ENCODE assay signal across 23 cellular contexts in the genomic region with DNA sequence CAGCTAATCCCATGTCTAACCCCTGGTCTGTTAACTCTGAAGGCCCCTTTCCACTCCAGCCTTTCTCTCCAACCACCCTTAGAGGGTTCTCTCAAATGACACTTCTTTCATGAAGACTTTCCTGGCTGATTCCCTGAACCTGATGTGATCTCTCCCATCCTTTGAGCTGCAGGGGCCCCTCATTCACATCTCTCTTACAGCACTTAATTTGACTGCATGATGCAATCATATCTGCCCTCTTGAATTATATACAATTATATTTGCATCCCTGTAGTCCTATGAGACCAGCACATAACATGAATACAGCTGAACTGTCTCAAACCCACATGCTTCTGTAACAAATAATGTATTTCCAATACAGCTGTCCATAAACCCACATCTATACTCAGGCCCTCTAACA. TPM values are rescaled to one million over a fixed set of nuclear protein-coding genes. Genes with fewer than 3 reads are reported as not detected.
A peak's percentile ranks its signal among the peaks of the same experiment; 100 is the strongest.
DNase-seq lines count a peak whose midpoint lies in the region; ATAC-seq, FAIRE-seq and TF ChIP-seq lines count a peak whose summit lies in the region.
"Had no signal": no experiment of that assay in that cellular context is flagged by ENCODE, and none has a peak within 500 bp of the region (broad histone marks: within the 10 kb centered on the region; RNA-seq: fewer than 3 reads in every experiment).

No MANE protein-coding gene starts in this region.

- FAIRE-seq in H54 (lab: Jason Lieb, UNC), result no peak
- FAIRE-seq: A549 had no signal

- no peak overlapping the region for H3K4me3 ChIP-seq in endodermal cell (ENCODE audit: low read length)
- H3K4me3 ChIP-seq in gastrocnemius medialis, result no peak overlapping the region
- H3K4me3 ChIP-seq in left lung, result no peak overlapping the region
- H3K4me3 ChIP-seq: A549, body of pancreas, transverse colon had no signal

- peak overlapping the region; percentile 79 for H3K27ac Mint-ChIP-seq in activated T-cell treated with anti-CD3 and anti-CD28 coated beads, Interleukin-2, amount 50 U/mL, for 72 hours
- H3K27ac Mint-ChIP-seq in endodermal cell, result peak overlapping the region; percentile 53
- H3K27ac Mint-ChIP-seq in stimulated activated memory B cell treated with anti-CD40 and anti-IgM and Interleukin-4, amounts not matched to agents 10 μg/mL and 1 μg/mL and 100 μg/mL, for 72 hours, result peak overlapping the region; percentile 4

- TF ChIP-seq POLR2A in Raji (IDR thresholded peaks at IDR 0.05; ENCODE audit: insufficient read depth, low read depth, low read length) (0 out of 2 replicates have a peak, but pooled peaks have one; percentile 24), gastrocnemius medialis (IDR thresholded peaks at IDR 0.05) (no peak), H54 (IDR thresholded peaks at IDR 0.05; ENCODE audit: low read depth, low read length) (no peak)

- no peaks in the 10 kb centered on the region for H3K27me3 Mint-ChIP-seq in activated T-cell treated with anti-CD3 and anti-CD28 coated beads, Interleukin-2, amount 50 U/mL, for 72 hours (ENCODE audit: low read depth)
- no peaks in the 10 kb centered on the region for H3K27me3 Mint-ChIP-seq in endodermal cell (ENCODE audit: insufficient read depth)
- no peaks in the 10 kb centered on the region for H3K27me3 Mint-ChIP-seq in stimulated activated memory B cell treated with anti-CD40 and anti-IgM and Interleukin-4, amounts not matched to agents 10 μg/mL and 1 μg/mL and 100 μg/mL, for 72 hours

- peaks cover 34% of the 10 kb centered on the region for H3K4me1 Mint-ChIP-seq in activated T-cell treated with anti-CD3 and anti-CD28 coated beads, Interleukin-2, amount 50 U/mL, for 72 hours (ENCODE audit: low read depth)
- H3K4me1 Mint-ChIP-seq in endodermal cell, result peaks cover 7% of the 10 kb centered on the region
- H3K4me1 Mint-ChIP-seq in stimulated activated memory B cell treated with anti-CD40 and anti-IgM and Interleukin-4, amounts not matched to agents 10 μg/mL and 1 μg/mL and 100 μg/mL, for 72 hours, result peaks cover 61% of the 10 kb centered on the region

- no peak overlapping the region for H3K4me3 Mint-ChIP-seq in activated T-cell treated with anti-CD3 and anti-CD28 coated beads, Interleukin-2, amount 50 U/mL, for 72 hours
- no peak overlapping the region for H3K4me3 Mint-ChIP-seq in endodermal cell
- H3K4me3 Mint-ChIP-seq in stimulated activated memory B cell treated with anti-CD40 and anti-IgM and Interleukin-4, amounts not matched to agents 10 μg/mL and 1 μg/mL and 100 μg/mL, for 72 hours, result no peak overlapping the region

- H3K9me3 ChIP-seq in endodermal cell (ENCODE audit: control insufficient read depth, low read length) (no peaks in the 10 kb centered on the region), gastrocnemius medialis (no peaks in the 10 kb centered on the region), left lung (no peaks in the 10 kb centered on the region)
- H3K9me3 ChIP-seq: A549, body of pancreas, transverse colon had no signal

- no peak for DNase-seq in activated T-cell treated with anti-CD3 and anti-CD28 coated beads, Interleukin-2, amount 50 U/mL, for 72 hours
- no peak for DNase-seq in activated T-cell treated with anti-CD3 and anti-CD28 coated beads for 4 hours
- no peak for DNase-seq in endodermal cell
- DNase-seq in gastrocnemius medialis, result no peak
- DNase-seq in left lung, result no peak
- DNase-seq in H54 (ENCODE audit: insufficient read length, low spot score), result no peak
- DNase-seq: activated CD8-positive, alpha-beta memory T cell treated with anti-CD3 and anti-CD28 coated beads, Interleukin-2, amount 50 U/mL, for 48 hours; activated naive CD4-positive, alpha-beta T cell treated with Interleukin-2 at 50 U/mL for 16 hours; body of pancreas; C1 segment of cervical spinal cord; dermis blood vessel endothelial cell; DND-41; H7; NCI-H1105 treated with DMSO at 0.1 percent for 48 hours; NCI-H2171 treated with DMSO at 0.1 percent for 48 hours; Right ventricle myocardium superior; T1000; transverse colon had no signal

- no peak overlapping the region for H3K9ac ChIP-seq in endodermal cell (ENCODE audit: extremely low read depth, low read length, poor library complexity, severe bottlenecking)
- H3K9ac ChIP-seq: KMS-11 had no signal

- H3K27ac ChIP-seq in endodermal cell (ENCODE audit: low read depth, low read length), result no peak overlapping the region
- no peak overlapping the region for H3K27ac ChIP-seq in gastrocnemius medialis
- no peak overlapping the region for H3K27ac ChIP-seq in left lung
- H3K27ac ChIP-seq: A549, body of pancreas, KMS-11, transverse colon had no signal

- H3K27me3 ChIP-seq in endodermal cell (ENCODE audit: control insufficient read depth, insufficient read depth, low read length, poor library complexity, severe bottlenecking) (no peaks in the 10 kb centered on the region), gastrocnemius medialis (no peaks in the 10 kb centered on the region), left lung (no peaks in the 10 kb centered on the region)
- H3K27me3 ChIP-seq: body of pancreas, transverse colon had no signal

- H3K4me1 ChIP-seq in endodermal cell (ENCODE audit: control insufficient read depth, insufficient read depth, low read length) (no peaks in the 10 kb centered on the region), gastrocnemius medialis (peaks cover 26 to 33% of the 10 kb centered on the region in 2 donors), left lung (peaks cover 12 to 24% of the 10 kb centered on the region in 2 donors)

- H3K36me3 ChIP-seq in endodermal cell (ENCODE audit: control insufficient read depth, insufficient read depth, low read length) (no peaks in the 10 kb centered on the region), gastrocnemius medialis (no peaks in the 10 kb centered on the region), left lung (no peaks in the 10 kb centered on the region)
- H3K36me3 ChIP-seq: transverse colon had no signal

- intact Hi-C loops in gastrocnemius medialis (cut with DNase I; ENCODE audit: low total_unique reads), result no loop called here
- intact Hi-C loops in left lung (cut with DNase I), result no loop called here

- H3K9me3 Mint-ChIP-seq in activated T-cell treated with anti-CD3 and anti-CD28 coated beads, Interleukin-2, amount 50 U/mL, for 72 hours, result no peaks in the 10 kb centered on the region
- no peaks in the 10 kb centered on the region for H3K9me3 Mint-ChIP-seq in endodermal cell
- H3K9me3 Mint-ChIP-seq in stimulated activated memory B cell treated with anti-CD40 and anti-IgM and Interleukin-4, amounts not matched to agents 10 μg/mL and 1 μg/mL and 100 μg/mL, for 72 hours, result no peaks in the 10 kb centered on the region

- H3K36me3 Mint-ChIP-seq in activated T-cell treated with anti-CD3 and anti-CD28 coated beads, Interleukin-2, amount 50 U/mL, for 72 hours (ENCODE audit: insufficient read depth in 2 of 2), result no peaks in the 10 kb centered on the region
- H3K36me3 Mint-ChIP-seq in endodermal cell (ENCODE audit: low read depth), result peaks cover 7% of the 10 kb centered on the region
- peaks cover 22% of the 10 kb centered on the region for H3K36me3 Mint-ChIP-seq in stimulated activated memory B cell treated with anti-CD40 and anti-IgM and Interleukin-4, amounts not matched to agents 10 μg/mL and 1 μg/mL and 100 μg/mL, for 72 hours

- TF ChIP-seq CTCF in endodermal cell (conservative IDR thresholded peaks at IDR 0.05) (no peak), gastrocnemius medialis (IDR thresholded peaks at IDR 0.05 in 4 of 5, conservative IDR thresholded peaks at IDR 0.05 in 1 of 5) (no peak), left lung (IDR thresholded peaks at IDR 0.05) (no peak)

- ATAC-seq in activated T-cell treated with anti-CD3 and anti-CD28 coated beads, Interleukin-2, amount 50 U/mL, for 72 hours (replicated peaks in 1 of 2), result no peak
- no peak for ATAC-seq in stimulated activated memory B cell treated with anti-CD40 and anti-IgM and Interleukin-4, amounts not matched to agents 10 μg/mL and 1 μg/mL and 100 μg/mL, for 72 hours
- ATAC-seq in gastrocnemius medialis, result no peak
- no peak for ATAC-seq in left lung
- ATAC-seq: A549, body of pancreas, esophagus mucosa had no signal

- in situ Hi-C loops in gastrocnemius medialis (cut with MboI; ENCODE audit: low sequenced_read_pairs in 4 of 4), result no loop called here

RNA-seq across cellular contexts. Expression of a gene that starts 56.4 kb away (rescaled TPM):
- total RNA-seq in activated T-cell treated with anti-CD3 and anti-CD28 coated beads, Interleukin-2, amount 50 U/mL, for 72 hours, result 10 to 100 TPM; 40.6 to 44.9 TPM
- total RNA-seq in endodermal cell (10 to 100 TPM; 61.1 to 63.8 TPM), gastrocnemius medialis (10 to 100 TPM; 14.6 to 25.8 (median 22.3) TPM), left lung (10 to 100 TPM; 44.1 to 45.3 TPM)
- 62.5 TPM for polyA plus RNA-seq in endodermal cell (2013, experiment 1 of 2)
- polyA plus RNA-seq in endodermal cell (2013, experiment 2 of 2), result 63.0 TPM

Comparison
In these comparisons a context has a peak if more than half of its experiments do, and no peak if none do; other contexts are left out.
1. H3K27ac Mint-ChIP-seq: peak in every context shown above with its lines; median percentile 79 in activated T-cell treated with anti-CD3 and anti-CD28 coated beads, Interleukin-2, amount 50 U/mL, for 72 hours; 53 in endodermal cell; 4 in stimulated activated memory B cell treated with anti-CD40 and anti-IgM and Interleukin-4, amounts not matched to agents 10 μg/mL and 1 μg/mL and 100 μg/mL, for 72 hours.